In genomic region chr20:16385462-16385861, GRCh38 we compare ENCODE assay signal across 19 cellular contexts.
"Had no signal": no experiment of that assay in that cellular context is flagged by ENCODE, and none has a peak within 500 bp of the region (broad histone marks: within the 10 kb centered on the region; RNA-seq: fewer than 3 reads in every experiment).

No MANE protein-coding gene starts in this region.

- DNase-seq: effector CD4-positive, alpha-beta T cell; endodermal cell; erythroblast; foreskin keratinocyte; head of caudate nucleus; hippocampal formation; left ventricle myocardium inferior; mesenchymal stem cell; midbrain; naive B cell; occipital lobe; spleen; stimulated activated CD4-positive, alpha-beta T cell treated with anti-CD3 and anti-CD28 coated beads, Interleukin-15, amount 100 ng/mL, for 24 hours; stimulated activated CD4-positive, alpha-beta T cell treated with anti-CD3 and anti-CD28 coated beads, Interleukin-2, amount 100 ng/mL, for 24 hours; stimulated activated CD4-positive, alpha-beta T cell treated with anti-CD3 and anti-CD28 coated beads, Interleukin-4, amount 100 ng/mL, for 4 hours; stimulated activated naive B cell treated with anti-CD40 and anti-IgM and Interleukin-4, amounts not matched to agents 10 μg/mL and 1 μg/mL and 100 μg/mL, for 72 hours; stimulated activated naive CD8-positive, alpha-beta T cell treated with anti-CD3 and anti-CD28 coated beads, Interleukin-15, amount 100 ng/mL, for 72 hours; testis; transverse colon had no signal
